27 cellular contexts compared by ENCODE assay signal in the genomic region with DNA sequence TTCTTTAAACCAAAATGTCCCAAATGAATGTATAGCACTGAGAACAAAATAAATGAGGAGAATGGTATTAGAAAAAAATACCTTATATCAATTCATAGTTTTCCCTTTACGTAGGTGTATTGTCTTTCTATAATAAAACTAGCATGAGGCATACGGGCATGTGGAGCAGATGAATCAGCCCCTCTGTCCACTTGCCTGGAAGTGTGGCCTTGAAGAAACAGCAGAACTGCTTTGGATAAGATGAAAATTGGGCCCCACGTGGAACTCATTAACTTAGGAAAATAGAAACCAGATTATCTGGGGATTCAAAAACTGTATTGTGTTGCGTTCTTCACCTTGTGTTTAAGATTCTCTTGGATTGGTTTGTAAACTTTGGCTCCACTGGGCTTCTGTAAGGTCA.
A peak's percentile ranks its signal among the peaks of the same experiment; 100 is the strongest.
DNase-seq lines count a peak whose midpoint lies in the region; ATAC-seq and TF ChIP-seq lines count a peak whose summit lies in the region.
"Had no signal": no experiment of that assay in that cellular context is flagged by ENCODE, and none has a peak within 500 bp of the region (broad histone marks: within the 10 kb centered on the region; RNA-seq: fewer than 3 reads in every experiment).

No MANE protein-coding gene starts in this region.

- H3K4me1 ChIP-seq in neural progenitor cell: peaks cover 7% of the 10 kb centered on the region
- peaks cover 0 to 3% (median under 1%) of the 10 kb centered on the region in 4 donors for H3K4me1 ChIP-seq in Peyer's patch

- H3K27me3 ChIP-seq in neural progenitor cell: no peaks in the 10 kb centered on the region
- no peaks in the 10 kb centered on the region for H3K27me3 ChIP-seq in Peyer's patch
- H3K27me3 ChIP-seq: brain microvascular endothelial cell had no signal

- no peak overlapping the region for H3K4me3 ChIP-seq in neural progenitor cell
- no peak overlapping the region for H3K4me3 ChIP-seq in Peyer's patch
- H3K4me3 ChIP-seq: GM12878, lung had no signal

- no peaks in the 10 kb centered on the region for H3K9me3 Mint-ChIP-seq in effector memory CD8-positive, alpha-beta T cell
- H3K9me3 Mint-ChIP-seq in neural progenitor cell: no peaks in the 10 kb centered on the region
- H3K9me3 Mint-ChIP-seq: H9 had no signal

- peak overlapping the region; percentile 75 to 93 for H3K27ac Mint-ChIP-seq in effector memory CD8-positive, alpha-beta T cell
- no peak overlapping the region for H3K27ac Mint-ChIP-seq in neural progenitor cell
- H3K27ac Mint-ChIP-seq: H9 had no signal

- no peaks in the 10 kb centered on the region for H3F3A ChIP-seq in neural progenitor cell (ENCODE audit: low read depth)

- no peaks in the 10 kb centered on the region for H4K20me1 ChIP-seq in neural progenitor cell (ENCODE audit: low read depth)

- H2AFZ ChIP-seq in neural progenitor cell (replicated peaks): no peak overlapping the region

- no peaks in the 10 kb centered on the region for H3K27me3 Mint-ChIP-seq in effector memory CD8-positive, alpha-beta T cell
- H3K27me3 Mint-ChIP-seq in neural progenitor cell (ENCODE audit: insufficient read depth, low read depth): no peaks in the 10 kb centered on the region
- H3K27me3 Mint-ChIP-seq: activated CD4-positive, alpha-beta memory T cell treated with anti-CD3 and anti-CD28 coated beads, Interleukin-2, amount 10 ng/mL, durations not matched to agents 7 days and 5 days had no signal

- no peak overlapping the region for H3K9ac ChIP-seq in neural progenitor cell

- H3K4me2 ChIP-seq in neural progenitor cell: no peak overlapping the region

- in situ Hi-C loops in SK-MEL-5 (cut with HindIII; ENCODE audit: low pct_unique_long_range_greater_than_20kb, low sequenced_read_pairs): no loop called here

- H3K27ac ChIP-seq in neural progenitor cell (no peak overlapping the region), Peyer's patch (peak overlapping the region in 1 of 4 donors; percentile 61)
- H3K27ac ChIP-seq: brain microvascular endothelial cell, C4-2B had no signal

- peak; percentile 40 for DNase-seq in COLO829 (ENCODE audit: low spot score)
- peak; percentile 53 for DNase-seq in SK-MEL-5 (ENCODE audit: low read depth, low spot score)
- no peak for DNase-seq in effector memory CD8-positive, alpha-beta T cell
- peak; percentile 5 for DNase-seq in neural progenitor cell (ENCODE audit: low spot score)
- no peak for DNase-seq in Peyer's patch
- no peak for DNase-seq in erythroblast (lab: John Stamatoyannopoulos, UW)
- DNase-seq in activated CD4-positive, alpha-beta T cell treated with anti-CD3 and anti-CD28 coated beads, Interleukin-2, amount 50 U/mL, for 4 hours: no peak
- no peak for DNase-seq in NCI-H524 treated with DMSO at 0.1 percent for 48 hours (lab: John Stamatoyannopoulos, UW)
- DNase-seq: ACHN; activated CD4-positive, alpha-beta memory T cell treated with anti-CD3 and anti-CD28 coated beads, Interleukin-2, amount 10 ng/mL, durations not matched to agents 7 days and 5 days; activated effector memory CD4-positive, alpha-beta T cell treated with anti-CD3 and anti-CD28 coated beads, Interleukin-2, amount 50 U/mL, for 16 hours; brain microvascular endothelial cell; DMS153; H9; NCI-H1105; NCI-H2029; NCI-H226; NCI-H82; right cardiac atrium; stimulated activated CD4-positive, alpha-beta T cell treated with anti-CD3 and anti-CD28 coated beads, Interleukin-12 subunit alpha, Interleukin-12 subunit beta, amount 100 ng/mL, for 4 hours; stimulated activated CD4-positive, alpha-beta T cell treated with anti-CD3 and anti-CD28 coated beads, Interleukin-4, amount 100 ng/mL, for 24 hours; stimulated activated naive CD4-positive, alpha-beta T cell treated with Interleukin-2 at 50 U/mL for 16 hours; SW 1271 had no signal

- H3K4me1 Mint-ChIP-seq in effector memory CD8-positive, alpha-beta T cell (ENCODE audit: low read depth in 2 of 2): peaks cover 39% of the 10 kb centered on the region in 2 donors
- H3K4me1 Mint-ChIP-seq in neural progenitor cell: peaks cover 10% of the 10 kb centered on the region

- no peaks in the 10 kb centered on the region for H3K79me2 ChIP-seq in neural progenitor cell (ENCODE audit: low read depth)

- TF ChIP-seq POLR2A in Peyer's patch (IDR thresholded peaks at IDR 0.05): no peak
- TF ChIP-seq POLR2A in erythroblast (IDR thresholded peaks at IDR 0.05; ENCODE audit: low read length): no peak

- ATAC-seq in effector memory CD8-positive, alpha-beta T cell (replicated peaks): no peak
- ATAC-seq: GM12878, right cardiac atrium, Right ventricle myocardium inferior had no signal

- TF ChIP-seq CTCF in neural progenitor cell (IDR thresholded peaks at IDR 0.05) (no peak), Peyer's patch (IDR thresholded peaks at IDR 0.05) (no peak)

- H3K36me3 ChIP-seq in neural progenitor cell (no peaks in the 10 kb centered on the region), Peyer's patch (no peaks in the 10 kb centered on the region)
- H3K36me3 ChIP-seq: brain microvascular endothelial cell had no signal

- peak overlapping the region in 1 of 2 donors; percentile 32 for H3K4me3 Mint-ChIP-seq in effector memory CD8-positive, alpha-beta T cell
- H3K4me3 Mint-ChIP-seq in neural progenitor cell: no peak overlapping the region
- H3K4me3 Mint-ChIP-seq: activated CD4-positive, alpha-beta memory T cell treated with anti-CD3 and anti-CD28 coated beads, Interleukin-2, amount 10 ng/mL, durations not matched to agents 7 days and 5 days; H9 had no signal

- H3K36me3 Mint-ChIP-seq in effector memory CD8-positive, alpha-beta T cell (ENCODE audit: insufficient read depth): no peaks in the 10 kb centered on the region
- H3K36me3 Mint-ChIP-seq in neural progenitor cell: no peaks in the 10 kb centered on the region

- no peaks in the 10 kb centered on the region for H3K9me3 ChIP-seq in neural progenitor cell (ENCODE audit: low read depth)
- H3K9me3 ChIP-seq in Peyer's patch: no peaks in the 10 kb centered on the region

Comparison
In these comparisons a context has a peak if more than half of its experiments do, and no peak if none do; other contexts are left out.
1. DNase-seq: peak in COLO829 (single experiment), SK-MEL-5 (single experiment) and neural progenitor cell (single experiment); none in effector memory CD8-positive, alpha-beta T cell (0 of 3), Peyer's patch (0 of 3), erythroblast (0 of 2), activated CD4-positive, alpha-beta T cell treated with anti-CD3 and anti-CD28 coated beads, Interleukin-2, amount 50 U/mL, for 4 hours (0 of 2) and NCI-H524 treated with DMSO at 0.1 percent for 48 hours (single experiment).